In genomic region chr4:41260315-41260714, GRCh38 we compare ENCODE assay signal across 20 cellular contexts.
"Had no signal": no experiment of that assay in that cellular context is flagged by ENCODE, and none has a peak within 500 bp of the region (broad histone marks: within the 10 kb centered on the region; RNA-seq: fewer than 3 reads in every experiment).

No MANE protein-coding gene starts in this region.

- H3K4me3 Mint-ChIP-seq: activated CD8-positive, alpha-beta T cell treated with anti-CD3 and anti-CD28 coated beads, Interleukin-2, amount 10 ng/mL, durations not matched to agents 7 days and 5 days; activated T-helper 17 cell treated with anti-CD3 and anti-CD28 coated beads, Interleukin-2, amount 50 U/mL, for 72 hours; dendritic cell treated with granulocyte-macrophage colony-stimulating factor and Interleukin-4, amounts not matched to agents 40 ng/mL and 50 ng/mL, for 4 days; naive B cell; neural progenitor cell had no signal

- H3K27me3 ChIP-seq: neural progenitor cell, right atrium auricular region had no signal

- H3K9ac ChIP-seq: neural progenitor cell had no signal

- ATAC-seq: activated CD8-positive, alpha-beta T cell treated with anti-CD3 and anti-CD28 coated beads, Interleukin-2, amount 10 ng/mL, durations not matched to agents 7 days and 5 days; activated naive CD4-positive, alpha-beta T cell treated with anti-CD3 and anti-CD28 coated beads, Interleukin-2, amount 50 U/mL, for 72 hours; activated T-helper 17 cell treated with anti-CD3 and anti-CD28 coated beads, Interleukin-2, amount 50 U/mL, for 72 hours; left lobe of liver; lower lobe of right lung had no signal

- DNase-seq: activated CD4-positive, alpha-beta T cell treated with anti-CD3 and anti-CD28 coated beads, Interleukin-2, amount 50 U/mL, for 1 hour; activated CD4-positive, CD25-positive, alpha-beta regulatory T cell treated with anti-CD3 and anti-CD28 coated beads, Interleukin-2, amount 50 U/mL, for 72 hours; activated CD8-positive, alpha-beta T cell treated with anti-CD3 and anti-CD28 coated beads, Interleukin-2, amount 10 ng/mL, durations not matched to agents 7 days and 5 days; effector CD8-positive, alpha-beta T cell; erythroblast; foreskin fibroblast; lower lobe of right lung; mesendoderm; naive B cell; spleen; stimulated activated CD4-positive, alpha-beta T cell treated with anti-CD3 and anti-CD28 coated beads, Interleukin-4, amount 100 ng/mL, for 1 hour; stimulated activated naive CD4-positive, alpha-beta T cell; upper lobe of left lung had no signal

- H3K27ac Mint-ChIP-seq: activated CD8-positive, alpha-beta T cell treated with anti-CD3 and anti-CD28 coated beads, Interleukin-2, amount 10 ng/mL, durations not matched to agents 7 days and 5 days; activated naive CD4-positive, alpha-beta T cell treated with anti-CD3 and anti-CD28 coated beads, Interleukin-2, amount 50 U/mL, for 72 hours; activated T-helper 17 cell treated with anti-CD3 and anti-CD28 coated beads, Interleukin-2, amount 50 U/mL, for 72 hours; dendritic cell treated with granulocyte-macrophage colony-stimulating factor and Interleukin-4, amounts not matched to agents 40 ng/mL and 50 ng/mL, for 4 days; naive B cell; neural progenitor cell had no signal

- H3K36me3 ChIP-seq: lower lobe of right lung, prostate gland, right atrium auricular region, spleen, upper lobe of left lung had no signal

- H3K4me1 Mint-ChIP-seq: activated T-helper 17 cell treated with anti-CD3 and anti-CD28 coated beads, Interleukin-2, amount 50 U/mL, for 72 hours had no signal

- H3K4me3 ChIP-seq: lower lobe of right lung, neural progenitor cell, prostate gland, right atrium auricular region, spleen, upper lobe of left lung had no signal

- H3K27ac ChIP-seq: lower lobe of right lung, neural progenitor cell, prostate gland, right atrium auricular region, spleen, upper lobe of left lung had no signal

- H3K9me3 Mint-ChIP-seq: activated naive CD4-positive, alpha-beta T cell treated with anti-CD3 and anti-CD28 coated beads, Interleukin-2, amount 50 U/mL, for 72 hours; activated T-helper 17 cell treated with anti-CD3 and anti-CD28 coated beads, Interleukin-2, amount 50 U/mL, for 72 hours; dendritic cell treated with granulocyte-macrophage colony-stimulating factor and Interleukin-4, amounts not matched to agents 40 ng/mL and 50 ng/mL, for 4 days; neural progenitor cell had no signal

- H3K9me3 ChIP-seq: lower lobe of right lung, prostate gland, right atrium auricular region, spleen, upper lobe of left lung had no signal

- H3K4me1 ChIP-seq: prostate gland had no signal
